22 cellular contexts compared by ENCODE assay signal in the genomic region with DNA sequence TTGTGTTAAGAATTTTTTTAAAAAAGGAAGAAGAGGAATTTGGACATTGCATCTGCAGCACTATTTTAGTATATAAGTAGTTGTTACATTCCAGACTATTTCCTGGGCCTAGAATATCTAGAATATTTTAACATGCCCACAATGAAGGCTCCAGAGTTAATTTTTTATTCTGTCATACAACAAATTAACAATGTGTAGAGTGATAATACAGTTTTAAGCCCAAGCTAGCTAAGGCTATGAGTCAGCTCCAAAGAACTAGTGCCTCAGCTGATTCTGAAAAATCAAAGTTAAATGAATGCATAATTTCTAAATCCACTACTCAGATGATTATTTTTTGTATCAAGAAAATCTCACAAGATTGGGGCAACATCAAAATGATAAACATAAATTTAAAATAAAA.
A peak's percentile ranks its signal among the peaks of the same experiment; 100 is the strongest.
DNase-seq lines count a peak whose midpoint lies in the region; ATAC-seq and TF ChIP-seq lines count a peak whose summit lies in the region.
"Had no signal": no experiment of that assay in that cellular context is flagged by ENCODE, and none has a peak within 500 bp of the region (broad histone marks: within the 10 kb centered on the region; RNA-seq: fewer than 3 reads in every experiment).

No MANE protein-coding gene starts in this region.

- H3K4me3 ChIP-seq in GM23248 (no peak overlapping the region), choroid plexus epithelial cell (ENCODE audit: low read depth, low read length) (no peak overlapping the region)
- H3K4me3 ChIP-seq: SK-N-MC had no signal

- peak overlapping the region; percentile 60 for H3K4me2 ChIP-seq in GM23248 (ENCODE audit: unreplicated experiment)

- TF ChIP-seq CTCF in choroid plexus epithelial cell (conservative IDR thresholded peaks at IDR 0.05; ENCODE audit: low read depth, low read length) = no peak

- no peaks in the 10 kb centered on the region for H3K27me3 ChIP-seq in GM23248 (replicated peaks; ENCODE audit: insufficient read depth)

- no peak overlapping the region for H2AFZ ChIP-seq in GM23248

- H3K79me2 ChIP-seq in GM23248 (ENCODE audit: insufficient read depth) = no peaks in the 10 kb centered on the region

- no peak overlapping the region for H3K9ac ChIP-seq in GM23248

- H3K36me3 ChIP-seq in GM23248 (ENCODE audit: low read depth) = no peaks in the 10 kb centered on the region

- no peak overlapping the region for H3K27ac ChIP-seq in GM23248
- H3K27ac ChIP-seq: RWPE1, SK-N-MC had no signal

- H3K4me1 ChIP-seq in GM23248 (ENCODE audit: insufficient read depth) = peaks cover 29% of the 10 kb centered on the region

- in situ Hi-C loops in GM23248 (cut with MboI) = no loop called here

- H3F3A ChIP-seq in GM23248 (ENCODE audit: insufficient read depth) = peaks cover 6% of the 10 kb centered on the region; the same call in 1 of the 2 replicates

- no peak for ATAC-seq in stimulated activated naive CD8-positive, alpha-beta T cell treated with anti-CD3 and anti-CD28 coated beads, Interleukin-15, Interleukin-2, amounts not matched to agents 100 U/mL and 50 U/mL, for 24 hours
- ATAC-seq: CD8-positive, alpha-beta T cell; PC-3 had no signal

- DNase-seq in GM23248 (peak; percentile 60), choroid plexus epithelial cell (ENCODE audit: low read depth) (peak; percentile 40), kidney tubule cell (ENCODE audit: low spot score) (peak; percentile 22), cortex of kidney (lab: John Stamatoyannopoulos, UW) (no peak), NCI-H2196 treated with DMSO at 0.1 percent for 48 hours (lab: John Stamatoyannopoulos, UW; ENCODE audit: unreplicated experiment) (no peak), dermis blood vessel endothelial cell (no peak)
- DNase-seq in stimulated activated naive CD8-positive, alpha-beta T cell treated with anti-CD3 and anti-CD28 coated beads, Interleukin-15, Interleukin-2, amounts not matched to agents 100 U/mL and 50 U/mL, for 24 hours = no peak
- DNase-seq: ACHN; AML-193; C1 segment of cervical spinal cord; CD8-positive, alpha-beta T cell; DND-41; Karpas-422; MV-4-11; NCI-H1105 treated with DMSO at 0.1 percent for 48 hours; NCI-H2029 treated with DMSO at 0.1 percent for 48 hours; NCI-H446; NCI-H526; PC-3; SHP77 treated with DMSO at 0.1 percent for 48 hours had no signal

- H3K9me3 ChIP-seq in GM23248 (ENCODE audit: low read depth) = no peaks in the 10 kb centered on the region

- no peaks in the 10 kb centered on the region for H3K9me2 ChIP-seq in GM23248 (ENCODE audit: insufficient read depth)

- H4K20me1 ChIP-seq in GM23248 (ENCODE audit: insufficient read depth) = no peaks in the 10 kb centered on the region

Comparison
In these comparisons a context has a peak if more than half of its experiments do, and no peak if none do; other contexts are left out.
1. DNase-seq: peak in GM23248 (single experiment), choroid plexus epithelial cell (single experiment) and kidney tubule cell (single experiment); none in cortex of kidney (single experiment), NCI-H2196 treated with DMSO at 0.1 percent for 48 hours (single experiment), dermis blood vessel endothelial cell (single experiment) and stimulated activated naive CD8-positive, alpha-beta T cell treated with anti-CD3 and anti-CD28 coated beads, Interleukin-15, Interleukin-2, amounts not matched to agents 100 U/mL and 50 U/mL, for 24 hours (single experiment).